In the genomic region with DNA sequence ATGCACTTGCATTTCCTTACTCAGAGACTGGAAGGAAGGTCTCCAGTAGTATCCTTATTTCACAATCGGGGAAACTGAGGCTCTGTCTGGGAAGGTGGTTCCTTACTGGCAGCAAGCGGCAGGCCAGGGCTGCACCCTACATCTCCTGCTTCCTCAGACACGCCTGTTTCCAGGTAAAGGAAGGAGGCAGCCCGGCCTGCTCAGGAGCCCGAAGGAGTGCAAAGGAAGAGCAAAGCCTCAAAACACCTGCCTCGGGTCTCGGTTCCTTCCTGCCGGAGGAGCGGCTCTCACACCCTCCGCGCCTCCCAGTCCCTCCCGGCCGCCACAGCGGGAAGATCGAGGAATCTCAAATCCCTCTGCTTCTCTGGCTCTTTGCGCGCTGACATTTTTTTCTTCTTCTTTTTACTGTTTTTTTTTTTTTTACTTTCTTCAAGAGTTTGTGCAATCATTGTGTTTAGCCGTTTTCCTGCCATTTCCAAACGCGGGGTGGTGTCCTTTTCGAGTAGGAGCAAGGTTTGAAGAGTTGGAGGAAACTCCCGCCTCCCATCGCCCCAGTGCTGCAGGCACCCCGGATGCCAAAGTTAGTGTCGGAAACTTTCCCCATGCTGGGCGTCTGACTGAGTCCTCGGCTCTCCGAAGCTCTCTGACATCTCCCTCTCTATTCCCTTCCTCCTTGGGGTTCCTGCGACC, we compare ENCODE assay signal across 8 cellular contexts. TPM values are rescaled to one million over a fixed set of nuclear protein-coding genes. Genes with fewer than 3 reads are reported as not detected.
DNase-seq lines count a peak whose midpoint lies in the region; ATAC-seq and TF ChIP-seq lines count a peak whose summit lies in the region.

No MANE protein-coding gene starts in this region.

- H3K27ac Mint-ChIP-seq in memory B cell (peak overlapping the region; percentile 12), type B pancreatic cell (peak overlapping the region; percentile 82)

- H3K4me1 Mint-ChIP-seq in memory B cell (peaks cover 31% of the 10 kb centered on the region), type B pancreatic cell (ENCODE audit: unreplicated experiment) (peaks cover 26% of the 10 kb centered on the region)

- TF ChIP-seq CTCF in type B pancreatic cell (conservative IDR thresholded peaks at IDR 0.05): peak; percentile 33

- peaks cover 2% of the 10 kb centered on the region for H3K9me3 Mint-ChIP-seq in memory B cell
- H3K9me3 Mint-ChIP-seq in type B pancreatic cell: peaks cover 9% of the 10 kb centered on the region

- H3K4me3 Mint-ChIP-seq in memory B cell (peak overlapping the region; percentile 79), type B pancreatic cell (peak overlapping the region; percentile 90)

- H3K36me3 Mint-ChIP-seq in memory B cell: peaks cover 2% of the 10 kb centered on the region
- H3K36me3 Mint-ChIP-seq in type B pancreatic cell: no peaks in the 10 kb centered on the region

- ATAC-seq in memory B cell (ENCODE audit: low read depth) (peak; percentile 5), HG02970 (IDR thresholded peaks at IDR 0.05; ENCODE audit: low FRiP score, unreplicated experiment) (no peak)

- H3K27me3 Mint-ChIP-seq in memory B cell (peaks cover 26% of the 10 kb centered on the region), type B pancreatic cell (peaks cover 70% of the 10 kb centered on the region)

- peak; percentile 22 for DNase-seq in stimulated activated CD4-positive, alpha-beta T cell treated with anti-CD3 and anti-CD28 coated beads, Interleukin-15, amount 100 ng/mL, for 24 hours
- no peak for DNase-seq in stimulated activated CD4-positive, alpha-beta T cell treated with anti-CD3 and anti-CD28 coated beads, Interleukin-12 subunit alpha, Interleukin-12 subunit beta, amount 100 ng/mL, for 4 hours
- DNase-seq in NCI-H69 (lab: John Stamatoyannopoulos, UW) (peak; percentile 57), dedifferentiated amniotic fluid mesenchymal stem cell (ENCODE audit: extremely low spot score) (peak; percentile 26), memory B cell (ENCODE audit: low spot score in 2 of 2) (peak in 1 of 2 donors; percentile 21), type B pancreatic cell (ENCODE audit: extremely low spot score, unreplicated experiment) (no peak), NAMALWA (ENCODE audit: low spot score) (no peak)

RNA-seq across cellular contexts. Expression of a gene that starts 1.0 kb away (rescaled TPM):
- not detected in 2 replicates for total RNA-seq in type B pancreatic cell (ENCODE audit: low replicate concordance)

Comparison
In these comparisons a context has a peak if more than half of its experiments do, and no peak if none do; other contexts are left out.
1. DNase-seq: peak in stimulated activated CD4-positive, alpha-beta T cell treated with anti-CD3 and anti-CD28 coated beads, Interleukin-15, amount 100 ng/mL, for 24 hours (single experiment), NCI-H69 (single experiment) and dedifferentiated amniotic fluid mesenchymal stem cell (single experiment); none in stimulated activated CD4-positive, alpha-beta T cell treated with anti-CD3 and anti-CD28 coated beads, Interleukin-12 subunit alpha, Interleukin-12 subunit beta, amount 100 ng/mL, for 4 hours (single experiment), type B pancreatic cell (single experiment) and NAMALWA (single experiment).